8 cellular contexts compared by ENCODE assay signal in the genomic region with DNA sequence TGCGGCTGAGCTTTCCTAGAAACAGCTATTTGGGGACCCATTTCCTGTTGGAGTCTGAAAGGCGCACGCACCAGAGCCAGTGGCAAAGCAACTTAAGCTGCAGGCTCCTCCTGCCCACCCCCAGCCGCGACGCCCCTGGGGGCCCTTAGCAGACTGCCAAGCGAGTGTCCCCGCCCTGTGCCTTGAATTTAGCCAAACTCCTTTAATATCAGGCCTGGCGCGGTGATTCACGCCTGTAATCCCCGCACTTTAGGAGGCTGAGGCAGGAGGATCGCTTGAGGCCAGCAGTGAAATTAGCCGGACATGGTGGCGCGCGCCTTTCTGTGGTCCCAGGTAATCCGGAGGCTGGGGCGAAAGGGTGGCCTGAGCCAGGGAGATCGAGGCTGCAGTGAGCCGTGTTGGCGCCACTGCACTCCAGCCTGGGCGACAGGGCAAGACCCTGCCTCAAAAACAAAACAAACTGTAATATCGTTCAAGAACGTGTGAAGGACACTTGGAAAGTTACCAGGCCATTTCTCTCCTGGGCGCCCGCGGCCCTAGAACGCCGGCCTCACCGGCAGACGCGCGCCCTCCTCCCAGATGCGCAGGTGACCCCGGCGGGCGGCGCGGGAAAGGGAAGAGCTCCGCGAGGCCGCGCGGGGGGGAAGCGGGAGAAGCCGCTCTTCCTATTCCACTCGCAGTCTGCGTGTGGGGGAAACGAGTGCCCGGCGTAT. TPM values are rescaled to one million over a fixed set of nuclear protein-coding genes. Genes with fewer than 3 reads are reported as not detected.
A peak's percentile ranks its signal among the peaks of the same experiment; 100 is the strongest.
DNase-seq lines count a peak whose midpoint lies in the region; ATAC-seq and TF ChIP-seq lines count a peak whose summit lies in the region.

No MANE protein-coding gene starts in this region.

- intact Hi-C loops in lower leg skin (cut with DNase I; ENCODE audit: low total_unique reads) = loop anchor here (5.0 kb wide), 1 partner anchor 1458 kb away; no protein-coding TSS in a partner anchor
- intact Hi-C loops in tibial artery (cut with DNase I; ENCODE audit: low total_unique reads) = no loop called here

- H3K9me3 ChIP-seq in tibial artery = no peaks in the 10 kb centered on the region
- H3K9me3 ChIP-seq in Karpas-422 (ENCODE audit: low read length) = no peaks in the 10 kb centered on the region

- TF ChIP-seq CTCF in cardiac fibroblast (IDR thresholded peaks at IDR 0.05; ENCODE audit: low read depth, low read length) = no peak
- TF ChIP-seq CTCF in lower leg skin (IDR thresholded peaks at IDR 0.05) = no peak
- TF ChIP-seq CTCF in tibial artery (IDR thresholded peaks at IDR 0.05) = no peak

- H3K4me1 ChIP-seq in tibial artery (peaks cover 0 to 27% (median 15%) of the 10 kb centered on the region in 4 donors), Karpas-422 (ENCODE audit: low read length) (no peaks in the 10 kb centered on the region)

- H3K4me3 ChIP-seq in cardiac fibroblast (replicated peaks in 1 of 2; ENCODE audit: low read depth in 2 of 2, low read length in 2 of 2) = peak overlapping the region; percentile 97 to 99
- peak overlapping the region; percentile 6 for H3K4me3 ChIP-seq in lower leg skin (ENCODE audit: low read depth, poor library complexity, severe bottlenecking)
- peak overlapping the region; percentile 67 to 72 for H3K4me3 ChIP-seq in tibial artery
- H3K4me3 ChIP-seq in Karpas-422 (ENCODE audit: low read length) = no peak overlapping the region

- 26 to 27% methylated on average over 47 to 52 of the region's 52 CpGs for WGBS in lower leg skin, 2 donors

- H3K9ac ChIP-seq in Karpas-422 (ENCODE audit: low read length) = no peak overlapping the region

- H3K27ac ChIP-seq in tibial artery (peak overlapping the region; percentile 69 to 75), Karpas-422 (ENCODE audit: low read length) (no peak overlapping the region)

- H2AFZ ChIP-seq in Karpas-422 (ENCODE audit: low read length) = no peak overlapping the region

- H3K4me2 ChIP-seq in Karpas-422 (ENCODE audit: low read depth, low read length, poor library complexity, severe bottlenecking) = no peak overlapping the region

- no peaks in the 10 kb centered on the region for H3K27me3 ChIP-seq in tibial artery
- H3K27me3 ChIP-seq in Karpas-422 (ENCODE audit: low read length) = no peaks in the 10 kb centered on the region

- DNase-seq in NCI-H69 (lab: John Stamatoyannopoulos, UW) (peak; percentile 55), cardiac fibroblast (ENCODE audit: low read depth in 2 of 2) (no peak), lower leg skin (ENCODE audit: low spot score in 2 of 2) (no peak), tibial artery (no peak), D341Med (ENCODE audit: low spot score) (no peak), Karpas-422 (no peak), SHP77 treated with DMSO at 0.1 percent for 48 hours (lab: John Stamatoyannopoulos, UW) (no peak)

- no peaks in the 10 kb centered on the region for H4K20me1 ChIP-seq in Karpas-422 (ENCODE audit: insufficient read depth, low read depth, low read length)

- H3K9me2 ChIP-seq in Karpas-422 (replicated peaks; ENCODE audit: insufficient read depth, low read length) = no peaks in the 10 kb centered on the region

- no peaks in the 10 kb centered on the region for H3K79me2 ChIP-seq in Karpas-422 (ENCODE audit: low read length)

- H3K36me3 ChIP-seq in tibial artery (no peaks in the 10 kb centered on the region), Karpas-422 (ENCODE audit: insufficient read depth, low read length) (no peaks in the 10 kb centered on the region)

- peak; percentile 19 for ATAC-seq in GM18502 (IDR thresholded peaks at IDR 0.05; ENCODE audit: poor library complexity, unreplicated experiment)

- no peak for TF ChIP-seq POLR2A in lower leg skin (IDR thresholded peaks at IDR 0.05)

RNA-seq across cellular contexts. Expression of a gene that starts 1.0 kb away (rescaled TPM):
- 10 to 100 TPM; 52.4 to 70.9 (median 64.4) TPM for total RNA-seq in lower leg skin
- not detected in 2 replicates for total RNA-seq in Karpas-422 (2014; rRNA removed; shearing (Covaris generic); ENCODE audit: low replicate concordance)

Comparison
In these comparisons a context has a peak if more than half of its experiments do, and no peak if none do; other contexts are left out.
1. RNA of a gene that starts 1.0 kb away (total RNA-seq): 52.4 to 70.9 TPM in lower leg skin; not detected in Karpas-422; every median in the first group is over 10 times any median in the second.